In genomic region chr12:27176765-27177164, GRCh38 we compare ENCODE assay signal across 11 cellular contexts.
DNase-seq lines count a peak whose midpoint lies in the region; ATAC-seq and TF ChIP-seq lines count a peak whose summit lies in the region.
"Had no signal": no experiment of that assay in that cellular context is flagged by ENCODE, and none has a peak within 500 bp of the region (broad histone marks: within the 10 kb centered on the region; RNA-seq: fewer than 3 reads in every experiment).

No MANE protein-coding gene starts in this region.

- no peak overlapping the region for H3K4me3 Mint-ChIP-seq in Calu3 (ENCODE audit: low read depth, unreplicated experiment)
- no peak overlapping the region for H3K4me3 Mint-ChIP-seq in activated T-helper 2 cell treated with anti-CD3 and anti-CD28 coated beads, Interferon-gamma antibody, Interleukin-2, Interleukin-4, amounts not matched to agents 10 μg/mL and 5 μg/mL and 100 μg/mL, durations not matched to agents 14 hours and 24 hours and 36 hours (ENCODE audit: low read depth)
- H3K4me3 Mint-ChIP-seq: nephron had no signal

- H3K9me3 Mint-ChIP-seq in Calu3 (ENCODE audit: low read depth, unreplicated experiment): no peaks in the 10 kb centered on the region
- H3K9me3 Mint-ChIP-seq in activated T-helper 2 cell treated with anti-CD3 and anti-CD28 coated beads, Interferon-gamma antibody, Interleukin-2, Interleukin-4, amounts not matched to agents 10 μg/mL and 5 μg/mL and 100 μg/mL, durations not matched to agents 14 hours and 24 hours and 36 hours: peaks cover 13% of the 10 kb centered on the region

- H3K36me3 Mint-ChIP-seq in Calu3 (ENCODE audit: insufficient read depth, unreplicated experiment): peaks cover 13% of the 10 kb centered on the region
- H3K36me3 Mint-ChIP-seq in activated T-helper 2 cell treated with anti-CD3 and anti-CD28 coated beads, Interferon-gamma antibody, Interleukin-2, Interleukin-4, amounts not matched to agents 10 μg/mL and 5 μg/mL and 100 μg/mL, durations not matched to agents 14 hours and 24 hours and 36 hours (ENCODE audit: low read depth): peaks cover 2% of the 10 kb centered on the region

- H3K36me3 ChIP-seq in mesenchymal stem cell (ENCODE audit: control insufficient read depth in 1 of 2, insufficient read depth in 2 of 2, low read depth in 1 of 2, low read length in 2 of 2) (no peaks in the 10 kb centered on the region), hepatocyte (replicated peaks; ENCODE audit: insufficient read depth, low read depth) (no peaks in the 10 kb centered on the region)
- H3K36me3 ChIP-seq: cardiac muscle cell had no signal

- H3K4me3 ChIP-seq in mesenchymal stem cell (ENCODE audit: insufficient read depth in 1 of 2, low read depth in 1 of 2, low read length in 2 of 2) (no peak overlapping the region), hepatocyte (no peak overlapping the region)
- H3K4me3 ChIP-seq: cardiac muscle cell had no signal

- ATAC-seq in HG02642 (IDR thresholded peaks at IDR 0.05; ENCODE audit: poor library complexity, unreplicated experiment): no peak

- peaks cover 4% of the 10 kb centered on the region for H3K4me1 ChIP-seq in mesenchymal stem cell (ENCODE audit: control insufficient read depth, insufficient read depth, low read depth, low read length)
- peaks cover 12% of the 10 kb centered on the region for H3K4me1 ChIP-seq in hepatocyte (ENCODE audit: insufficient read depth)

- no peaks in the 10 kb centered on the region for H3K79me1 ChIP-seq in mesenchymal stem cell (replicated peaks; ENCODE audit: low read length, poor library complexity, severe bottlenecking)

- no peak overlapping the region for H3K18ac ChIP-seq in mesenchymal stem cell (ENCODE audit: low read depth in 1 of 2, low read length in 2 of 2)

- no peak overlapping the region for H3K23ac ChIP-seq in mesenchymal stem cell (ENCODE audit: low read length in 2 of 2)

- H3K4me2 ChIP-seq in mesenchymal stem cell (ENCODE audit: low read length, poor library complexity, severe bottlenecking): no peak overlapping the region
- no peak overlapping the region for H3K4me2 ChIP-seq in hepatocyte

- H4K8ac ChIP-seq in mesenchymal stem cell (ENCODE audit: low read length): no peak overlapping the region

- H2BK120ac ChIP-seq in mesenchymal stem cell (ENCODE audit: low read depth, low read length): no peak overlapping the region

- H2AK5ac ChIP-seq in mesenchymal stem cell (ENCODE audit: low read length, severe bottlenecking): no peak overlapping the region

- no peaks in the 10 kb centered on the region for H3K27me3 Mint-ChIP-seq in Calu3 (ENCODE audit: unreplicated experiment)
- H3K27me3 Mint-ChIP-seq in activated T-helper 2 cell treated with anti-CD3 and anti-CD28 coated beads, Interferon-gamma antibody, Interleukin-2, Interleukin-4, amounts not matched to agents 10 μg/mL and 5 μg/mL and 100 μg/mL, durations not matched to agents 14 hours and 24 hours and 36 hours (ENCODE audit: low read depth): no peaks in the 10 kb centered on the region

- no TSS peak for BruUV-seq in Calu3 (replicated peaks; lab: Mats Ljungman, UMichigan)

- CTCF ChIA-PET in Calu3 (lab: Charles Lee): interaction anchor here (0.6 to 1.4 kb wide), 6 partner anchors 11 to 468 kb away, joined by 3 to 5 read pairs (median 4); partner anchors contain the start of gene STK38L

- H3K9me3 ChIP-seq in mesenchymal stem cell (ENCODE audit: control insufficient read depth, low read length) (no peaks in the 10 kb centered on the region), hepatocyte (ENCODE audit: low read depth) (no peaks in the 10 kb centered on the region)

- TF ChIP-seq CTCF in Calu3 (IDR thresholded peaks at IDR 0.05; ENCODE audit: unreplicated experiment) (no peak), hepatocyte (IDR thresholded peaks at IDR 0.05; ENCODE audit: poor library complexity) (no peak)

- H3K27ac ChIP-seq in mesenchymal stem cell (ENCODE audit: low read length, poor library complexity, severe bottlenecking): peak overlapping the region; percentile 54
- H3K27ac ChIP-seq in hepatocyte: no peak overlapping the region
- H3K27ac ChIP-seq: cardiac muscle cell had no signal

- H3K4me1 Mint-ChIP-seq in Calu3 (ENCODE audit: low read depth, unreplicated experiment): peaks cover 60% of the 10 kb centered on the region
- peaks cover 43% of the 10 kb centered on the region for H3K4me1 Mint-ChIP-seq in activated T-helper 2 cell treated with anti-CD3 and anti-CD28 coated beads, Interferon-gamma antibody, Interleukin-2, Interleukin-4, amounts not matched to agents 10 μg/mL and 5 μg/mL and 100 μg/mL, durations not matched to agents 14 hours and 24 hours and 36 hours (ENCODE audit: low read depth)

- H2AFZ ChIP-seq in mesenchymal stem cell (ENCODE audit: low read depth, low read length) (no peak overlapping the region), hepatocyte (no peak overlapping the region)

- peak overlapping the region; percentile 65 for H3K27ac Mint-ChIP-seq in Calu3 (ENCODE audit: unreplicated experiment)
- peak overlapping the region; percentile 24 for H3K27ac Mint-ChIP-seq in activated T-helper 2 cell treated with anti-CD3 and anti-CD28 coated beads, Interferon-gamma antibody, Interleukin-2, Interleukin-4, amounts not matched to agents 10 μg/mL and 5 μg/mL and 100 μg/mL, durations not matched to agents 14 hours and 24 hours and 36 hours
- H3K27ac Mint-ChIP-seq: nephron had no signal

- H4K20me1 ChIP-seq in hepatocyte (ENCODE audit: insufficient read depth, poor library complexity, severe bottlenecking): no peaks in the 10 kb centered on the region

- H3K79me2 ChIP-seq in hepatocyte: no peaks in the 10 kb centered on the region

- H3K27me3 ChIP-seq in mesenchymal stem cell (ENCODE audit: control insufficient read depth in 1 of 2, insufficient read depth in 1 of 2, low read length in 2 of 2) (no peaks in the 10 kb centered on the region), hepatocyte (no peaks in the 10 kb centered on the region)

- no peaks in the 10 kb centered on the region for H3K9me2 ChIP-seq in hepatocyte (replicated peaks; ENCODE audit: insufficient read depth)

- no peak for DNase-seq in Calu3
- DNase-seq in HS-27A (ENCODE audit: low read depth): peak; percentile 50
- no peak for DNase-seq in activated T-helper 2 cell treated with anti-CD3 and anti-CD28 coated beads, Interferon-gamma antibody, Interleukin-2, Interleukin-4, amounts not matched to agents 10 μg/mL and 5 μg/mL and 100 μg/mL, durations not matched to agents 14 hours and 24 hours and 36 hours (ENCODE audit: low spot score)
- DNase-seq in mesenchymal stem cell: peak; percentile 66
- DNase-seq in NCI-H526 treated with DMSO at 0.1 percent for 48 hours (lab: John Stamatoyannopoulos, UW): no peak
- no peak for DNase-seq in NCI-H1417 treated with DMSO at 0.1 percent for 48 hours (lab: John Stamatoyannopoulos, UW)
- no peak for DNase-seq in hepatocyte (ENCODE audit: low spot score)
- DNase-seq: NCI-H2227 treated with DMSO at 0.1 percent for 48 hours had no signal

- no peak overlapping the region for H3K14ac ChIP-seq in mesenchymal stem cell (ENCODE audit: low read length in 2 of 2)

- H2BK5ac ChIP-seq in mesenchymal stem cell (ENCODE audit: low read depth, low read length, poor library complexity, severe bottlenecking): no peak overlapping the region

- H3K4ac ChIP-seq in mesenchymal stem cell (ENCODE audit: low read depth in 1 of 2, low read length in 2 of 2): no peak overlapping the region

- H4K91ac ChIP-seq in mesenchymal stem cell (ENCODE audit: low read length): no peak overlapping the region

- peak overlapping the region; percentile 7 for H3K9ac ChIP-seq in mesenchymal stem cell (ENCODE audit: low read length)

- intact Hi-C loops in Calu3 (cut with micrococcal nuclease; ENCODE audit: unreplicated experiment): loop anchor here (5.0 kb wide), 1 partner anchor 64 kb away; no protein-coding TSS in a partner anchor
- intact Hi-C loops in activated T-helper 2 cell treated with anti-CD3 and anti-CD28 coated beads, Interferon-gamma antibody, Interleukin-2, Interleukin-4, amounts not matched to agents 10 μg/mL and 5 μg/mL and 100 μg/mL, durations not matched to agents 14 hours and 24 hours and 36 hours (cut with micrococcal nuclease): loop anchor here (5.0 kb wide), 1 partner anchor 46 kb away; no protein-coding TSS in a partner anchor

- H2BK15ac ChIP-seq in mesenchymal stem cell (ENCODE audit: low read depth, poor library complexity, severe bottlenecking): no peak overlapping the region

- H2BK12ac ChIP-seq in mesenchymal stem cell (ENCODE audit: low read length in 2 of 2): no peak overlapping the region

Comparison
In these comparisons a context has a peak if more than half of its experiments do, and no peak if none do; other contexts are left out.
1. DNase-seq: peak in HS-27A (single experiment) and mesenchymal stem cell (single experiment); none in Calu3 (single experiment), activated T-helper 2 cell treated with anti-CD3 and anti-CD28 coated beads, Interferon-gamma antibody, Interleukin-2, Interleukin-4, amounts not matched to agents 10 μg/mL and 5 μg/mL and 100 μg/mL, durations not matched to agents 14 hours and 24 hours and 36 hours (single experiment), NCI-H526 treated with DMSO at 0.1 percent for 48 hours (single experiment), NCI-H1417 treated with DMSO at 0.1 percent for 48 hours (single experiment) and hepatocyte (single experiment).